Comparison of ENCODE assay signal across 1 cellular context in genomic region chr1:168833801-168834224, GRCh38.
TF ChIP-seq lines count a peak whose summit lies in the region.

No MANE protein-coding gene starts in this region.

TF ChIP-seq in HepG2, 621 proteins besides CTCF, POLR2A, EP300 and RAD21 (continued from another document):
- peak; percentile 82 for TF ChIP-seq ZNF281 (CRISPR knock-in tag; IDR thresholded peaks at IDR 0.05; ENCODE audit: borderline replicate concordance)
- peak; percentile 81 for TF ChIP-seq ARID5B (CRISPR knock-in tag; IDR thresholded peaks at IDR 0.05)
- no peak for TF ChIP-seq FOXA1 (IDR thresholded peaks at IDR 0.05)
- TF ChIP-seq FOXA1 (CRISPR knock-in tag; IDR thresholded peaks at IDR 0.05), result peak; percentile 85
- TF ChIP-seq PITX1 (CRISPR knock-in tag; IDR thresholded peaks at IDR 0.05), result peak; percentile 65
- TF ChIP-seq ZNF160 (CRISPR knock-in tag; IDR thresholded peaks at IDR 0.05), result peak; percentile 50; the same call in 1 of the 2 replicates
- TF ChIP-seq TRAFD1 (CRISPR knock-in tag; IDR thresholded peaks at IDR 0.05; ENCODE audit: borderline replicate concordance), result no peak
- peak; percentile 86 for TF ChIP-seq AHDC1 (CRISPR knock-in tag; IDR thresholded peaks at IDR 0.05; ENCODE audit: borderline replicate concordance)
- 0 out of 2 replicates have a peak, but pooled peaks have one; percentile 52 for TF ChIP-seq ZNF343 (CRISPR knock-in tag; IDR thresholded peaks at IDR 0.05)
- TF ChIP-seq ZNF574 (CRISPR knock-in tag; IDR thresholded peaks at IDR 0.05), result peak; percentile 50; the same call in 1 of the 2 replicates
- peak; percentile 64 for TF ChIP-seq FOSL2 (CRISPR knock-in tag; IDR thresholded peaks at IDR 0.05)
- TF ChIP-seq ZNF331 (CRISPR knock-in tag; IDR thresholded peaks at IDR 0.05), result no peak
- TF ChIP-seq ZNF720 (CRISPR knock-in tag; IDR thresholded peaks at IDR 0.05), result no peak
- TF ChIP-seq TCF12 (IDR thresholded peaks at IDR 0.05), result no peak
- TF ChIP-seq TCF12 (CRISPR knock-in tag; IDR thresholded peaks at IDR 0.05), result peak; percentile 88; the same call in 1 of the 2 replicates
- TF ChIP-seq HNF1A (IDR thresholded peaks at IDR 0.05; ENCODE audit: low read depth), result no peak
- TF ChIP-seq HNF1A (CRISPR knock-in tag; IDR thresholded peaks at IDR 0.05; ENCODE audit: borderline replicate concordance), result peak; percentile 72; the same call in 1 of the 2 replicates
- peak; percentile 53; the same call in 1 of the 2 replicates for TF ChIP-seq REPIN1 (CRISPR knock-in tag; IDR thresholded peaks at IDR 0.05; ENCODE audit: borderline replicate concordance, low read depth)
- no peak for TF ChIP-seq NCOR1 (IDR thresholded peaks at IDR 0.05; ENCODE audit: borderline replicate concordance, low read length)
- peak; percentile 82 for TF ChIP-seq GATAD2A (CRISPR knock-in tag; IDR thresholded peaks at IDR 0.05)
- TF ChIP-seq ZNF781 (CRISPR knock-in tag; IDR thresholded peaks at IDR 0.05; ENCODE audit: borderline replicate concordance, not compliant biosample characterization), result no peak
- peak; percentile 79 for TF ChIP-seq HIC2 (CRISPR knock-in tag; IDR thresholded peaks at IDR 0.05; ENCODE audit: low read depth)
- peak; percentile 56; the same call in 1 of the 2 replicates for TF ChIP-seq ZNF788 (CRISPR knock-in tag; IDR thresholded peaks at IDR 0.05; ENCODE audit: borderline replicate concordance)
- TF ChIP-seq ZNF670 (CRISPR knock-in tag; IDR thresholded peaks at IDR 0.05; ENCODE audit: borderline replicate concordance), result peak; percentile 64; the same call in 1 of the 2 replicates
- TF ChIP-seq SNAPC2 (CRISPR knock-in tag; IDR thresholded peaks at IDR 0.05), result 0 out of 2 replicates have a peak, but pooled peaks have one; percentile 42
